ENCODE assay signal across 19 cellular contexts in genomic region chr12:76462668-76463224, GRCh38.
DNase-seq lines count a peak whose midpoint lies in the region; ATAC-seq, FAIRE-seq and TF ChIP-seq lines count a peak whose summit lies in the region.
"Had no signal": no experiment of that assay in that cellular context is flagged by ENCODE, and none has a peak within 500 bp of the region (broad histone marks: within the 10 kb centered on the region; RNA-seq: fewer than 3 reads in every experiment).

No MANE protein-coding gene starts in this region.

- FAIRE-seq in HepG2 (lab: Jason Lieb, UNC), result no peak
- FAIRE-seq: bronchial epithelial cell had no signal

- no peaks in the 10 kb centered on the region for H3K36me3 ChIP-seq in HepG2 (replicated peaks in 1 of 2; ENCODE audit: control insufficient read depth in 1 of 2, insufficient read depth in 2 of 2, low read length in 2 of 2)
- no peaks in the 10 kb centered on the region for H3K36me3 ChIP-seq in right lobe of liver
- H3K36me3 ChIP-seq: lower lobe of right lung had no signal

- no peak overlapping the region for H3K4me3 Mint-ChIP-seq in central memory CD8-positive, alpha-beta T cell
- no peak overlapping the region for H3K4me3 Mint-ChIP-seq in stimulated activated memory B cell treated with anti-CD40 and anti-IgM and Interleukin-4, amounts not matched to agents 10 μg/mL and 1 μg/mL and 100 μg/mL, for 72 hours
- H3K4me3 Mint-ChIP-seq: immature natural killer cell, naive B cell had no signal

- no peak overlapping the region for H2AFZ ChIP-seq in HepG2 (ENCODE audit: low read length)
- H2AFZ ChIP-seq: parathyroid adenoma had no signal

- peaks cover 30% of the 10 kb centered on the region for H3K4me1 Mint-ChIP-seq in central memory CD8-positive, alpha-beta T cell
- peaks cover 18% of the 10 kb centered on the region for H3K4me1 Mint-ChIP-seq in stimulated activated memory B cell treated with anti-CD40 and anti-IgM and Interleukin-4, amounts not matched to agents 10 μg/mL and 1 μg/mL and 100 μg/mL, for 72 hours

- no peak for TF ChIP-seq RAD21 in HepG2 (CRISPR knock-in tag; IDR thresholded peaks at IDR 0.05)

- H3K27ac ChIP-seq in HepG2 (ENCODE audit: extremely low read length, insufficient read depth, low read length), result no peak overlapping the region
- no peak overlapping the region for H3K27ac ChIP-seq in right lobe of liver
- H3K27ac ChIP-seq: lower lobe of right lung, parathyroid adenoma had no signal

- peak; percentile 16 for DNase-seq in HepG2 (ENCODE audit: low spot score)
- DNase-seq in right lobe of liver, result no peak
- no peak for DNase-seq in central memory CD8-positive, alpha-beta T cell (ENCODE audit: low spot score in 2 of 2)
- no peak for DNase-seq in kidney tubule cell (ENCODE audit: low spot score)
- DNase-seq: activated CD4-positive, alpha-beta T cell treated with anti-CD3 and anti-CD28 coated beads, Interleukin-2, amount 50 U/mL, for 1 hour; COR-L47; dorsolateral prefrontal cortex; immature natural killer cell; lower lobe of right lung; naive B cell; NCI-H1694 treated with DMSO at 0.1 percent for 48 hours; NCI-H446; stimulated activated CD4-positive, alpha-beta T cell treated with anti-CD3 and anti-CD28 coated beads, Interleukin-2, amount 100 ng/mL, for 24 hours had no signal

- POLR2A ChIA-PET in HepG2 (lab: Yijun Ruan, JAX), result no interaction called here

- ATAC-seq in HepG2 (peak; percentile 25; the same call in 2 of the 3 replicates), right lobe of liver (no peak), HG02759 (IDR thresholded peaks at IDR 0.05; ENCODE audit: unreplicated experiment) (peak; percentile 80), GM21381 (IDR thresholded peaks at IDR 0.05; ENCODE audit: unreplicated experiment) (no peak), GM21526 (IDR thresholded peaks at IDR 0.05; ENCODE audit: low FRiP score, unreplicated experiment) (no peak)
- no peak for ATAC-seq in central memory CD8-positive, alpha-beta T cell (replicated peaks; ENCODE audit: extremely low read depth, poor library complexity, severe bottlenecking)
- ATAC-seq in stimulated activated memory B cell treated with anti-CD40 and anti-IgM and Interleukin-4, amounts not matched to agents 10 μg/mL and 1 μg/mL and 100 μg/mL, for 72 hours, result no peak
- ATAC-seq: lower lobe of right lung had no signal

- 84% methylated on average over 2 of the region's 2 CpGs for WGBS in HepG2 (ENCODE audit: low lambda C conversion rate)
- WGBS in right lobe of liver (ENCODE audit: insufficient coverage, low coverage, low lambda C conversion rate, missing lambda C conversion rate), result 100% methylated on average over 2 of the region's 2 CpGs

- H3K4me3 ChIP-seq in HepG2 (replicated peaks in 1 of 3; ENCODE audit: insufficient read depth in 1 of 3, low read depth in 2 of 3, low read length in 3 of 3) (no peak overlapping the region), right lobe of liver (no peak overlapping the region)
- H3K4me3 ChIP-seq: dorsolateral prefrontal cortex, lower lobe of right lung had no signal

- peaks cover 8% of the 10 kb centered on the region; the same call in 1 of the 2 replicates for H3K4me1 ChIP-seq in HepG2 (ENCODE audit: insufficient read depth, low read length)
- H3K4me1 ChIP-seq in right lobe of liver, result no peaks in the 10 kb centered on the region
- H3K4me1 ChIP-seq: parathyroid adenoma had no signal

- H3K79me2 ChIP-seq in HepG2 (ENCODE audit: insufficient read depth, low read length), result no peaks in the 10 kb centered on the region
- H3K79me2 ChIP-seq: parathyroid adenoma had no signal

- H3K27ac Mint-ChIP-seq in central memory CD8-positive, alpha-beta T cell (ENCODE audit: low read depth), result peak overlapping the region; percentile 0
- no peak overlapping the region for H3K27ac Mint-ChIP-seq in stimulated activated memory B cell treated with anti-CD40 and anti-IgM and Interleukin-4, amounts not matched to agents 10 μg/mL and 1 μg/mL and 100 μg/mL, for 72 hours

- no peaks in the 10 kb centered on the region for H4K20me1 ChIP-seq in HepG2 (ENCODE audit: insufficient read depth, low read length)

- no peak overlapping the region for H3K4me2 ChIP-seq in HepG2 (ENCODE audit: low read depth, low read length)

- H3K9me3 Mint-ChIP-seq in central memory CD8-positive, alpha-beta T cell, result no peaks in the 10 kb centered on the region
- no peaks in the 10 kb centered on the region for H3K9me3 Mint-ChIP-seq in stimulated activated memory B cell treated with anti-CD40 and anti-IgM and Interleukin-4, amounts not matched to agents 10 μg/mL and 1 μg/mL and 100 μg/mL, for 72 hours
- H3K9me3 Mint-ChIP-seq: immature natural killer cell, naive B cell had no signal

- TF ChIP-seq EP300 in HepG2 (IDR thresholded peaks at IDR 0.05; ENCODE audit: low read depth in 2 of 2, low read length in 2 of 2) (no peak), HepG2 (CRISPR knock-in tag; IDR thresholded peaks at IDR 0.05; ENCODE audit: borderline replicate concordance) (no peak)

- H3K27me3 Mint-ChIP-seq in central memory CD8-positive, alpha-beta T cell, result no peaks in the 10 kb centered on the region
- no peaks in the 10 kb centered on the region for H3K27me3 Mint-ChIP-seq in stimulated activated memory B cell treated with anti-CD40 and anti-IgM and Interleukin-4, amounts not matched to agents 10 μg/mL and 1 μg/mL and 100 μg/mL, for 72 hours
- H3K27me3 Mint-ChIP-seq: naive B cell had no signal

- intact Hi-C loops in HepG2 (cut with micrococcal nuclease; ENCODE audit: unreplicated experiment) (loop anchor here (10.0 kb wide), 2 partner anchors 378 to 938 kb away; partner anchors contain the start of gene NAP1L1), right lobe of liver (cut with DNase I) (no loop called here)

- H3K9me3 ChIP-seq in HepG2 (ENCODE audit: low read length), result no peaks in the 10 kb centered on the region
- H3K9me3 ChIP-seq in right lobe of liver, result no peaks in the 10 kb centered on the region
- H3K9me3 ChIP-seq: lower lobe of right lung had no signal

- TF ChIP-seq POLR2A in HepG2 (IDR thresholded peaks at IDR 0.05; ENCODE audit: insufficient read depth in 1 of 2, low read depth in 2 of 2, low read length in 2 of 2), result no peak
- TF ChIP-seq POLR2A in right lobe of liver (IDR thresholded peaks at IDR 0.05), result no peak

- BruUV-seq in HepG2 (replicated peaks; lab: Mats Ljungman, UMichigan), result no TSS peak

- in situ Hi-C loops in HepG2 (cut with HindIII; ENCODE audit: extremely low pct_ligation_motif_present, low pct_unique_long_range_greater_than_20kb), result loop anchor here (25.0 kb wide), 1 partner anchor 925 kb away; no protein-coding TSS in a partner anchor

- H3K36me3 Mint-ChIP-seq in central memory CD8-positive, alpha-beta T cell (ENCODE audit: insufficient read depth), result peaks cover 1% of the 10 kb centered on the region
- peaks cover 9% of the 10 kb centered on the region for H3K36me3 Mint-ChIP-seq in stimulated activated memory B cell treated with anti-CD40 and anti-IgM and Interleukin-4, amounts not matched to agents 10 μg/mL and 1 μg/mL and 100 μg/mL, for 72 hours
- H3K36me3 Mint-ChIP-seq: immature natural killer cell had no signal

- H3K9ac ChIP-seq in HepG2 (ENCODE audit: insufficient read depth, low read depth, low read length), result no peak overlapping the region
- H3K9ac ChIP-seq: parathyroid adenoma had no signal

- H3K27me3 ChIP-seq in HepG2 (ENCODE audit: control insufficient read depth in 1 of 2, insufficient read depth in 2 of 2, low read length in 2 of 2) (no peaks in the 10 kb centered on the region), right lobe of liver (no peaks in the 10 kb centered on the region)
- H3K27me3 ChIP-seq: dorsolateral prefrontal cortex had no signal

- CTCF ChIA-PET in HepG2 (lab: Yijun Ruan, JAX; ENCODE audit: low intra/inter-chr PET ratio, low total read pairs), result no interaction called here

- no peak for TF ChIP-seq CTCF in HepG2 (CRISPR knock-in tag; IDR thresholded peaks at IDR 0.05)
- TF ChIP-seq CTCF in right lobe of liver (IDR thresholded peaks at IDR 0.05), result no peak

TF ChIP-seq in HepG2, 621 proteins besides CTCF, POLR2A, EP300 and RAD21:
- TF ChIP-seq ZBTB21 (CRISPR knock-in tag; IDR thresholded peaks at IDR 0.05) (0 out of 2 replicates have a peak, but pooled peaks have one; percentile 49), HNRNPH1 (optimal IDR thresholded peaks at IDR 0.05; ENCODE audit: low read depth, low read length) (no peak)

Comparison
In these comparisons a context has a peak if more than half of its experiments do, and no peak if none do; other contexts are left out.
1. ATAC-seq: peak in HepG2 (single experiment) and HG02759 (single experiment); none in right lobe of liver (0 of 4), central memory CD8-positive, alpha-beta T cell (single experiment), stimulated activated memory B cell treated with anti-CD40 and anti-IgM and Interleukin-4, amounts not matched to agents 10 μg/mL and 1 μg/mL and 100 μg/mL, for 72 hours (single experiment), GM21381 (single experiment) and GM21526 (single experiment).